In the genomic region with DNA sequence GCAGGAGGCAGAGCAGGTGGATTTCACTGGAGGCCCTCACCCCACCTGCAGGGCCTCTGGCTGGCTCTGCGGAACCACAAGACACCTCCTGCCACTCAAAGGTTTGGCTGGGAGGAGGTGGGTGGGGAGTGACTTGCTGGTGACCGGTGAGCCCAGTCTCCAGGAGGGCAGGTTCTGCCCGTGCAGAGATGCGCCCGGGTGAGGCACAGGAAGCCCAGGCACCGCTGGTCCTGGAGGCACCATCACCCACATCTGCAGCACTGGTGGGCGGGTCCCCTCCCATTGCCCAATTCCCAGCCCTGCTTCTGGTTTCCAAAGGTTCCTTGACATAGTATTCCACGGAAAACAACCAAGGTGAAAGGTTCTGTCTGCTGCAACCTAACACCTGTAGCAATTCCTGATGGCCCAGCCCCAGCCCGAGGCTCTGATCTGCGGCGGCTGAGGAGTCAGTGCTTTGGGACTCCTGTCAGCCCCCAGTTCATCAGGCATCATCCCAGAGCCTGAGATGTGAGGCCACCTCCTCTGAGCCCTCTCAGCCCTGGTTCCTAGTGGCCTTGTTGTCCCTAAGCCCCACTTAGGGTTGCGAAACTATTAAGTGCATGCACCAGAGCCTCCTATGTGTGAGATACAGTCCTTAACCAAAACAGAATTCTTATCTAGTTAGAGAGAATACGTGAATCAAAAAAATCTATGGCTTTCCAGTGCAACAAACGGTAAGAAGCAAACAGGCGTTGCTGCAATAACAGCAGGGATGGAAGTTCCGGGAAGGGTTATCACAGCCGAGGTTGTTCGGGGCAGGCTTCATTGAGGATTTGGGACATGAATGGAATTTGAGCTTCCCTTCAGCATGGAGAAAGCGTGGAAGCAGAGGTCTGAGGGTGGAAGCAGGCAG, we compare ENCODE assay signal across 1 cellular context.
TF ChIP-seq lines count a peak whose summit lies in the region.

No MANE protein-coding gene starts in this region.

TF ChIP-seq in GM23338, 12 proteins besides CTCF, POLR2A, EP300 and RAD21 (continued from another document):
- TF ChIP-seq, protein P1, sequence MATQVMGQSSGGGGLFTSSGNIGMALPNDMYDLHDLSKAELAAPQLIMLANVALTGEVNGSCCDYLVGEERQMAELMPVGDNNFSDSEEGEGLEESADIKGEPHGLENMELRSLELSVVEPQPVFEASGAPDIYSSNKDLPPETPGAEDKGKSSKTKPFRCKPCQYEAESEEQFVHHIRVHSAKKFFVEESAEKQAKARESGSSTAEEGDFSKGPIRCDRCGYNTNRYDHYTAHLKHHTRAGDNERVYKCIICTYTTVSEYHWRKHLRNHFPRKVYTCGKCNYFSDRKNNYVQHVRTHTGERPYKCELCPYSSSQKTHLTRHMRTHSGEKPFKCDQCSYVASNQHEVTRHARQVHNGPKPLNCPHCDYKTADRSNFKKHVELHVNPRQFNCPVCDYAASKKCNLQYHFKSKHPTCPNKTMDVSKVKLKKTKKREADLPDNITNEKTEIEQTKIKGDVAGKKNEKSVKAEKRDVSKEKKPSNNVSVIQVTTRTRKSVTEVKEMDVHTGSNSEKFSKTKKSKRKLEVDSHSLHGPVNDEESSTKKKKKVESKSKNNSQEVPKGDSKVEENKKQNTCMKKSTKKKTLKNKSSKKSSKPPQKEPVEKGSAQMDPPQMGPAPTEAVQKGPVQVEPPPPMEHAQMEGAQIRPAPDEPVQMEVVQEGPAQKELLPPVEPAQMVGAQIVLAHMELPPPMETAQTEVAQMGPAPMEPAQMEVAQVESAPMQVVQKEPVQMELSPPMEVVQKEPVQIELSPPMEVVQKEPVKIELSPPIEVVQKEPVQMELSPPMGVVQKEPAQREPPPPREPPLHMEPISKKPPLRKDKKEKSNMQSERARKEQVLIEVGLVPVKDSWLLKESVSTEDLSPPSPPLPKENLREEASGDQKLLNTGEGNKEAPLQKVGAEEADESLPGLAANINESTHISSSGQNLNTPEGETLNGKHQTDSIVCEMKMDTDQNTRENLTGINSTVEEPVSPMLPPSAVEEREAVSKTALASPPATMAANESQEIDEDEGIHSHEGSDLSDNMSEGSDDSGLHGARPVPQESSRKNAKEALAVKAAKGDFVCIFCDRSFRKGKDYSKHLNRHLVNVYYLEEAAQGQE (IDR thresholded peaks at IDR 0.05; ENCODE audit: unreplicated experiment): no peak
- TF ChIP-seq ZNF114 (CRISPR knock-in tag; IDR thresholded peaks at IDR 0.05) (no peak), EZH2phosphoT487 (IDR thresholded peaks at IDR 0.05; ENCODE audit: unreplicated experiment) (no peak)
